ENCODE assay signal across 13 cellular contexts in genomic region chr2:42223822-42224268, GRCh38. TPM values are rescaled to one million over a fixed set of nuclear protein-coding genes. Genes with fewer than 3 reads are reported as not detected.
DNase-seq lines count a peak whose midpoint lies in the region; ATAC-seq and FAIRE-seq lines count a peak whose summit lies in the region.
"Had no signal": no experiment of that assay in that cellular context is flagged by ENCODE, and none has a peak within 500 bp of the region (broad histone marks: within the 10 kb centered on the region; RNA-seq: fewer than 3 reads in every experiment).

No MANE protein-coding gene starts in this region.

- peaks cover 0 to 9% (median 0%) of the 10 kb centered on the region in 3 experiments for H3K36me3 ChIP-seq in naive thymus-derived CD4-positive, alpha-beta T cell (ENCODE audit: control insufficient read depth in 2 of 3, insufficient read depth in 3 of 3, low read length in 3 of 3)
- H3K36me3 ChIP-seq: suprapubic skin had no signal

- H3K4me3 Mint-ChIP-seq in central memory CD8-positive, alpha-beta T cell: peak overlapping the region; percentile 9
- peak overlapping the region in 6 of 10 donors; percentile 6 to 31 (median 22) for H3K4me3 Mint-ChIP-seq in naive thymus-derived CD4-positive, alpha-beta T cell
- H3K4me3 Mint-ChIP-seq: activated CD4-positive, alpha-beta memory T cell treated with anti-CD3 and anti-CD28 coated beads, Interleukin-2, amount 10 ng/mL, durations not matched to agents 7 days and 5 days had no signal

- ATAC-seq in HG02642 (IDR thresholded peaks at IDR 0.05; ENCODE audit: poor library complexity, unreplicated experiment) (peak; percentile 46), HG03520 (IDR thresholded peaks at IDR 0.05; ENCODE audit: unreplicated experiment) (no peak), sciatic nerve (no peak)
- ATAC-seq in central memory CD8-positive, alpha-beta T cell (replicated peaks; ENCODE audit: extremely low read depth, poor library complexity, severe bottlenecking): no peak
- ATAC-seq in naive thymus-derived CD4-positive, alpha-beta T cell: no peak
- ATAC-seq: naive thymus-derived CD8-positive, alpha-beta T cell had no signal

- no peaks in the 10 kb centered on the region for H3K27me3 ChIP-seq in naive thymus-derived CD4-positive, alpha-beta T cell (ENCODE audit: control insufficient read depth in 2 of 2, insufficient read depth in 2 of 2, low read length in 2 of 2)
- H3K27me3 ChIP-seq: dorsolateral prefrontal cortex, suprapubic skin had no signal

- CTCF ChIA-PET in naive thymus-derived CD4-positive, alpha-beta T cell (lab: Charles Lee): no interaction called here

- POLR2A ChIA-PET in naive thymus-derived CD4-positive, alpha-beta T cell (lab: Charles Lee): interaction anchor here (0.7 kb wide), 1 partner anchor 1000 kb away, joined by 3 read pairs; no protein-coding TSS in a partner anchor

- H3K36me3 Mint-ChIP-seq in central memory CD8-positive, alpha-beta T cell (ENCODE audit: insufficient read depth): peaks cover 32% of the 10 kb centered on the region
- peaks cover 0 to 19% (median 8%) of the 10 kb centered on the region in 5 donors for H3K36me3 Mint-ChIP-seq in naive thymus-derived CD4-positive, alpha-beta T cell

- intact Hi-C loops in naive thymus-derived CD4-positive, alpha-beta T cell (cut with micrococcal nuclease): loop anchor here in 1 of 2 donors (1.0 kb wide), 1 partner anchor 9 kb away; no protein-coding TSS in a partner anchor
- intact Hi-C loops in sciatic nerve (cut with DNase I): no loop called here

- FAIRE-seq in GM19239 (lab: Jason Lieb, UNC): no peak

- no peak overlapping the region for H3K4me3 ChIP-seq in naive thymus-derived CD4-positive, alpha-beta T cell (ENCODE audit: low read length)
- H3K4me3 ChIP-seq: dorsolateral prefrontal cortex, suprapubic skin had no signal

- no peaks in the 10 kb centered on the region for H3K27me3 Mint-ChIP-seq in central memory CD8-positive, alpha-beta T cell
- no peaks in the 10 kb centered on the region for H3K27me3 Mint-ChIP-seq in naive thymus-derived CD4-positive, alpha-beta T cell
- H3K27me3 Mint-ChIP-seq: activated CD4-positive, alpha-beta memory T cell treated with anti-CD3 and anti-CD28 coated beads, Interleukin-2, amount 10 ng/mL, durations not matched to agents 7 days and 5 days; naive thymus-derived CD8-positive, alpha-beta T cell had no signal

- DNase-seq in EH (ENCODE audit: low read depth) (peak; percentile 44), sciatic nerve (ENCODE audit: low spot score) (no peak), GM19239 (ENCODE audit: insufficient read length, low spot score) (no peak)
- no peak for DNase-seq in central memory CD8-positive, alpha-beta T cell (ENCODE audit: low spot score in 2 of 2)
- no peak for DNase-seq in naive thymus-derived CD4-positive, alpha-beta T cell
- no peak for DNase-seq in activated CD8-positive, alpha-beta memory T cell treated with anti-CD3 and anti-CD28 coated beads, Interleukin-2, amount 50 U/mL, for 4 hours
- DNase-seq: activated CD4-positive, alpha-beta memory T cell treated with anti-CD3 and anti-CD28 coated beads, Interleukin-2, amount 10 ng/mL, durations not matched to agents 7 days and 5 days; dorsolateral prefrontal cortex; naive thymus-derived CD8-positive, alpha-beta T cell; NCI-H1048 had no signal

- H3K27ac ChIP-seq in naive thymus-derived CD4-positive, alpha-beta T cell (ENCODE audit: low read depth, low read length): no peak overlapping the region
- H3K27ac ChIP-seq: dorsolateral prefrontal cortex, suprapubic skin had no signal

- H3K9me3 ChIP-seq in naive thymus-derived CD4-positive, alpha-beta T cell (ENCODE audit: control insufficient read depth in 2 of 3, low read length in 3 of 3): no peaks in the 10 kb centered on the region
- H3K9me3 ChIP-seq: suprapubic skin had no signal

- peaks cover 69% of the 10 kb centered on the region for H3K4me1 Mint-ChIP-seq in central memory CD8-positive, alpha-beta T cell
- peaks cover 35 to 94% (median 85%) of the 10 kb centered on the region in 7 donors for H3K4me1 Mint-ChIP-seq in naive thymus-derived CD4-positive, alpha-beta T cell

- H3K9me3 Mint-ChIP-seq in central memory CD8-positive, alpha-beta T cell: no peaks in the 10 kb centered on the region
- no peaks in the 10 kb centered on the region for H3K9me3 Mint-ChIP-seq in naive thymus-derived CD4-positive, alpha-beta T cell
- H3K9me3 Mint-ChIP-seq: activated CD4-positive, alpha-beta memory T cell treated with anti-CD3 and anti-CD28 coated beads, Interleukin-2, amount 10 ng/mL, durations not matched to agents 7 days and 5 days; naive thymus-derived CD8-positive, alpha-beta T cell had no signal

- H3K27ac Mint-ChIP-seq in central memory CD8-positive, alpha-beta T cell (ENCODE audit: low read depth): peak overlapping the region; percentile 17
- peak overlapping the region in 2 of 9 donors; percentile 6 to 23 for H3K27ac Mint-ChIP-seq in naive thymus-derived CD4-positive, alpha-beta T cell
- H3K27ac Mint-ChIP-seq: activated CD4-positive, alpha-beta memory T cell treated with anti-CD3 and anti-CD28 coated beads, Interleukin-2, amount 10 ng/mL, durations not matched to agents 7 days and 5 days had no signal

- peaks cover 5 to 17% of the 10 kb centered on the region in 2 donors for H3K4me1 ChIP-seq in naive thymus-derived CD4-positive, alpha-beta T cell (ENCODE audit: control insufficient read depth in 2 of 2, insufficient read depth in 2 of 2, low read length in 2 of 2)

RNA-seq across cellular contexts. Expression of gene EML4, which starts 54.7 kb away (rescaled TPM):
- total RNA-seq in naive thymus-derived CD4-positive, alpha-beta T cell: 100 to 1,000 TPM in 4 of 5 experiments, 10 to 100 TPM in 1; 91.1 to 167 (median 143) TPM
- 10 to 100 TPM; 64.9 to 69.3 TPM for polyA plus RNA-seq in naive thymus-derived CD4-positive, alpha-beta T cell
- total RNA-seq in sciatic nerve: 59.5 TPM
